In the genomic region with DNA sequence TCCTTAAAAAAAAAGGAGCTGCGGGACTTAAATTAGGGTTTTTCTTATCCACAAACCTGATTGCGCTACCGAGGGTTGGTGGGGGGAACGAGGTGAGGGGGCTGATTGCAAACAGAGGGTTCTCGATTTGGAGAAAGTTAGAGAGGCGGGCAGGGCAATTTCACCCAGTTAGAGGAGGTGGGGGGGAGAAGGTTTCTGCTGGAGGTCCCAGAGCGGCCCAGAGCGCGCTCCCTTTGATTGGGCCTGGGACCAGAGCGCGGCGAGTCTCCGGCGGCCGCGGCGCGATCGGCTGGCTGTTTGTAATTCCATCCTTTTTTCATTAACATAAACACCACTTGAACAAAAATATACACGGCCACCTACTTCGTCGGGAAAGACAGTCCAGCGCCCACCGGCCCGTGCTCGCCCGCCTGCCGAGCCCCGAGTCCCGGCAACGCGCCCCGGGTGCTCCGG, we compare ENCODE assay signal across 16 cellular contexts. TPM values are rescaled to one million over a fixed set of nuclear protein-coding genes. Genes with fewer than 3 reads are reported as not detected.
DNase-seq lines count a peak whose midpoint lies in the region; ATAC-seq and TF ChIP-seq lines count a peak whose summit lies in the region.
"Had no signal": no experiment of that assay in that cellular context is flagged by ENCODE, and none has a peak within 500 bp of the region (broad histone marks: within the 10 kb centered on the region; RNA-seq: fewer than 3 reads in every experiment).

No MANE protein-coding gene starts in this region.

- POLR2A ChIA-PET in activated CD8-positive, alpha-beta T cell treated with anti-CD3 and anti-CD28 coated beads, Interleukin-2, amount 10 ng/mL, durations not matched to agents 7 days and 5 days (lab: Charles Lee): no interaction called here
- POLR2A ChIA-PET in activated CD8-positive, alpha-beta T cell treated with anti-CD3 and anti-CD28 coated beads for 36 hours (lab: Charles Lee): interaction anchor here (0.6 kb wide), 1 partner anchor 76 kb away, joined by 3 read pairs; no protein-coding TSS in a partner anchor

- H3K9me3 Mint-ChIP-seq in activated CD8-positive, alpha-beta T cell treated with anti-CD3 and anti-CD28 coated beads, Interleukin-2, amount 10 ng/mL, durations not matched to agents 7 days and 5 days (ENCODE audit: insufficient read depth): no peaks in the 10 kb centered on the region
- no peaks in the 10 kb centered on the region for H3K9me3 Mint-ChIP-seq in activated CD8-positive, alpha-beta T cell treated with anti-CD3 and anti-CD28 coated beads for 36 hours
- H3K9me3 Mint-ChIP-seq in endodermal cell (no peaks in the 10 kb centered on the region), type B pancreatic cell (no peaks in the 10 kb centered on the region)
- H3K9me3 Mint-ChIP-seq: activated naive CD4-positive, alpha-beta T cell treated with anti-CD3 and anti-CD28 coated beads, Interleukin-2, amount 50 U/mL, for 24 hours; CD4-positive, alpha-beta T cell had no signal

- H3K27me3 ChIP-seq in endodermal cell (ENCODE audit: control insufficient read depth, insufficient read depth, low read length, poor library complexity, severe bottlenecking) (peaks cover 100% of the 10 kb centered on the region), mucosa of stomach (ENCODE audit: control insufficient read depth, insufficient read depth, low read length) (peaks cover 85% of the 10 kb centered on the region)

- no peak for ATAC-seq in activated CD8-positive, alpha-beta T cell treated with anti-CD3 and anti-CD28 coated beads, Interleukin-2, amount 10 ng/mL, durations not matched to agents 7 days and 5 days
- no peak for ATAC-seq in activated CD8-positive, alpha-beta T cell treated with anti-CD3 and anti-CD28 coated beads for 36 hours
- no peak for ATAC-seq in GM21737 (IDR thresholded peaks at IDR 0.05; ENCODE audit: unreplicated experiment)
- ATAC-seq: HepG2 had no signal

- peak overlapping the region; percentile 67 for H3K27ac Mint-ChIP-seq in activated CD8-positive, alpha-beta T cell treated with anti-CD3 and anti-CD28 coated beads, Interleukin-2, amount 10 ng/mL, durations not matched to agents 7 days and 5 days
- no peak overlapping the region for H3K27ac Mint-ChIP-seq in activated CD8-positive, alpha-beta T cell treated with anti-CD3 and anti-CD28 coated beads for 36 hours
- H3K27ac Mint-ChIP-seq in endodermal cell: no peak overlapping the region
- H3K27ac Mint-ChIP-seq in type B pancreatic cell: no peak overlapping the region
- H3K27ac Mint-ChIP-seq: activated naive CD4-positive, alpha-beta T cell treated with anti-CD3 and anti-CD28 coated beads, Interleukin-2, amount 50 U/mL, for 24 hours; CD4-positive, alpha-beta T cell had no signal

- no peaks in the 10 kb centered on the region for H3K36me3 Mint-ChIP-seq in activated CD8-positive, alpha-beta T cell treated with anti-CD3 and anti-CD28 coated beads, Interleukin-2, amount 10 ng/mL, durations not matched to agents 7 days and 5 days (ENCODE audit: low read depth)
- H3K36me3 Mint-ChIP-seq in activated CD8-positive, alpha-beta T cell treated with anti-CD3 and anti-CD28 coated beads for 36 hours (ENCODE audit: low read depth): no peaks in the 10 kb centered on the region
- H3K36me3 Mint-ChIP-seq in endodermal cell (ENCODE audit: low read depth): no peaks in the 10 kb centered on the region
- no peaks in the 10 kb centered on the region for H3K36me3 Mint-ChIP-seq in type B pancreatic cell
- H3K36me3 Mint-ChIP-seq: activated naive CD4-positive, alpha-beta T cell treated with anti-CD3 and anti-CD28 coated beads, Interleukin-2, amount 50 U/mL, for 24 hours had no signal

- H3K4me1 ChIP-seq in endodermal cell (ENCODE audit: control insufficient read depth, insufficient read depth, low read length): peaks cover 13% of the 10 kb centered on the region
- H3K4me1 ChIP-seq in mucosa of stomach (ENCODE audit: control insufficient read depth, insufficient read depth, low read length): peaks cover 4% of the 10 kb centered on the region

- H3K36me3 ChIP-seq in endodermal cell (ENCODE audit: control insufficient read depth, insufficient read depth, low read length): no peaks in the 10 kb centered on the region
- H3K36me3 ChIP-seq in mucosa of stomach (ENCODE audit: control insufficient read depth, insufficient read depth, low read length): no peaks in the 10 kb centered on the region
- H3K36me3 ChIP-seq: neutrophil had no signal

- 0 to 1% methylated on average over 8 to 34 of the region's 34 CpGs for WGBS in endodermal cell (ENCODE audit: insufficient coverage in 1 of 2, insufficient read length in 1 of 2), 2 experiments

- intact Hi-C loops in activated CD8-positive, alpha-beta T cell treated with anti-CD3 and anti-CD28 coated beads for 36 hours (cut with micrococcal nuclease): no loop called here

- no peak for DNase-seq in activated CD8-positive, alpha-beta T cell treated with anti-CD3 and anti-CD28 coated beads, Interleukin-2, amount 10 ng/mL, durations not matched to agents 7 days and 5 days
- no peak for DNase-seq in activated CD8-positive, alpha-beta T cell treated with anti-CD3 and anti-CD28 coated beads for 36 hours
- peak; percentile 67 for DNase-seq in endodermal cell
- no peak for DNase-seq in type B pancreatic cell (ENCODE audit: extremely low spot score, unreplicated experiment)
- DNase-seq in DMS 273 treated with DMSO at 0.1 percent for 48 hours (lab: John Stamatoyannopoulos, UW): no peak
- no peak for DNase-seq in nucleus accumbens (lab: John Stamatoyannopoulos, UW)
- DNase-seq: CD4-positive, alpha-beta T cell; effector memory CD4-positive, alpha-beta T cell; foreskin fibroblast; NCI-H748 treated with DMSO at 0.1 percent for 48 hours had no signal

- CTCF ChIA-PET in activated CD8-positive, alpha-beta T cell treated with anti-CD3 and anti-CD28 coated beads, Interleukin-2, amount 10 ng/mL, durations not matched to agents 7 days and 5 days (lab: Charles Lee): no interaction called here
- CTCF ChIA-PET in activated CD8-positive, alpha-beta T cell treated with anti-CD3 and anti-CD28 coated beads for 36 hours (lab: Charles Lee): no interaction called here

- no peak overlapping the region for H3K27ac ChIP-seq in endodermal cell (ENCODE audit: low read depth, low read length)
- H3K27ac ChIP-seq: neutrophil had no signal

- H3K4me3 ChIP-seq in endodermal cell (ENCODE audit: low read length) (no peak overlapping the region), mucosa of stomach (ENCODE audit: low read length) (no peak overlapping the region)

- H3K4me3 Mint-ChIP-seq in activated CD8-positive, alpha-beta T cell treated with anti-CD3 and anti-CD28 coated beads, Interleukin-2, amount 10 ng/mL, durations not matched to agents 7 days and 5 days: peak overlapping the region; percentile 10
- no peak overlapping the region for H3K4me3 Mint-ChIP-seq in activated CD8-positive, alpha-beta T cell treated with anti-CD3 and anti-CD28 coated beads for 36 hours
- H3K4me3 Mint-ChIP-seq in endodermal cell (peak overlapping the region; percentile 41), type B pancreatic cell (peak overlapping the region; percentile 69)
- H3K4me3 Mint-ChIP-seq: activated naive CD4-positive, alpha-beta T cell treated with anti-CD3 and anti-CD28 coated beads, Interleukin-2, amount 50 U/mL, for 24 hours; CD4-positive, alpha-beta T cell had no signal

- no peaks in the 10 kb centered on the region for H3K4me1 Mint-ChIP-seq in activated CD8-positive, alpha-beta T cell treated with anti-CD3 and anti-CD28 coated beads, Interleukin-2, amount 10 ng/mL, durations not matched to agents 7 days and 5 days (ENCODE audit: low read depth)
- peaks cover 3% of the 10 kb centered on the region for H3K4me1 Mint-ChIP-seq in activated CD8-positive, alpha-beta T cell treated with anti-CD3 and anti-CD28 coated beads for 36 hours (ENCODE audit: low read depth)
- H3K4me1 Mint-ChIP-seq in endodermal cell: peaks cover 24% of the 10 kb centered on the region
- H3K4me1 Mint-ChIP-seq in type B pancreatic cell (ENCODE audit: unreplicated experiment): peaks cover 19% of the 10 kb centered on the region
- H3K4me1 Mint-ChIP-seq: activated naive CD4-positive, alpha-beta T cell treated with anti-CD3 and anti-CD28 coated beads, Interleukin-2, amount 50 U/mL, for 24 hours had no signal

- peaks cover 72% of the 10 kb centered on the region for H3K27me3 Mint-ChIP-seq in activated CD8-positive, alpha-beta T cell treated with anti-CD3 and anti-CD28 coated beads, Interleukin-2, amount 10 ng/mL, durations not matched to agents 7 days and 5 days (ENCODE audit: low read depth)
- H3K27me3 Mint-ChIP-seq in activated CD8-positive, alpha-beta T cell treated with anti-CD3 and anti-CD28 coated beads for 36 hours: peaks cover 76% of the 10 kb centered on the region
- H3K27me3 Mint-ChIP-seq in endodermal cell (ENCODE audit: insufficient read depth): peaks cover 99% of the 10 kb centered on the region
- peaks cover 94% of the 10 kb centered on the region for H3K27me3 Mint-ChIP-seq in type B pancreatic cell

- no peak for TF ChIP-seq CTCF in activated CD8-positive, alpha-beta T cell treated with anti-CD3 and anti-CD28 coated beads for 36 hours (IDR thresholded peaks at IDR 0.05)
- no peak for TF ChIP-seq CTCF in endodermal cell (conservative IDR thresholded peaks at IDR 0.05)
- TF ChIP-seq CTCF in type B pancreatic cell (conservative IDR thresholded peaks at IDR 0.05): no peak

- H3K9me3 ChIP-seq in endodermal cell (ENCODE audit: control insufficient read depth, low read length) (no peaks in the 10 kb centered on the region), mucosa of stomach (ENCODE audit: control insufficient read depth, low read length) (no peaks in the 10 kb centered on the region)
- H3K9me3 ChIP-seq: neutrophil had no signal

- H3K9ac ChIP-seq in endodermal cell (ENCODE audit: extremely low read depth, low read length, poor library complexity, severe bottlenecking) (no peak overlapping the region), mucosa of stomach (ENCODE audit: low read length) (peak overlapping the region; percentile 48)

RNA-seq across cellular contexts. Expression of gene FOXF1, which starts 13.4 kb away (rescaled TPM):
- total RNA-seq in activated CD8-positive, alpha-beta T cell treated with anti-CD3 and anti-CD28 coated beads, Interleukin-2, amount 10 ng/mL, durations not matched to agents 7 days and 5 days: not detected
- total RNA-seq in activated CD8-positive, alpha-beta T cell treated with anti-CD3 and anti-CD28 coated beads for 36 hours: not detected
- total RNA-seq in endodermal cell: not detected
- 0.11 TPM for polyA plus RNA-seq in endodermal cell (2013, experiment 1 of 2)
- 0.08 TPM for polyA plus RNA-seq in endodermal cell (2013, experiment 2 of 2)
- total RNA-seq in type B pancreatic cell (ENCODE audit: low replicate concordance): 0.48 and 3.4 TPM in 2 replicates
- total RNA-seq: A673; CD4-positive, alpha-beta T cell; HepG2 had no signal
- polyA plus RNA-seq: HepG2 had no signal

RNA-seq across cellular contexts. Expression of gene MTHFSD, which starts 58.1 kb away (rescaled TPM):
- 10 to 100 TPM; 22.8 to 25.9 TPM for total RNA-seq in activated CD8-positive, alpha-beta T cell treated with anti-CD3 and anti-CD28 coated beads, Interleukin-2, amount 10 ng/mL, durations not matched to agents 7 days and 5 days
- 10 to 100 TPM; 19.3 to 22.3 TPM for total RNA-seq in activated CD8-positive, alpha-beta T cell treated with anti-CD3 and anti-CD28 coated beads for 36 hours
- 10 to 100 TPM; 15.0 to 25.8 TPM for total RNA-seq in endodermal cell
- polyA plus RNA-seq in endodermal cell (2013, experiment 1 of 2): 24.2 TPM
- 22.7 TPM for polyA plus RNA-seq in endodermal cell (2013, experiment 2 of 2)
- 18.2 and 20.2 TPM in 2 replicates for total RNA-seq in type B pancreatic cell (ENCODE audit: low replicate concordance)
